8 cellular contexts compared by ENCODE assay signal in the genomic region with DNA sequence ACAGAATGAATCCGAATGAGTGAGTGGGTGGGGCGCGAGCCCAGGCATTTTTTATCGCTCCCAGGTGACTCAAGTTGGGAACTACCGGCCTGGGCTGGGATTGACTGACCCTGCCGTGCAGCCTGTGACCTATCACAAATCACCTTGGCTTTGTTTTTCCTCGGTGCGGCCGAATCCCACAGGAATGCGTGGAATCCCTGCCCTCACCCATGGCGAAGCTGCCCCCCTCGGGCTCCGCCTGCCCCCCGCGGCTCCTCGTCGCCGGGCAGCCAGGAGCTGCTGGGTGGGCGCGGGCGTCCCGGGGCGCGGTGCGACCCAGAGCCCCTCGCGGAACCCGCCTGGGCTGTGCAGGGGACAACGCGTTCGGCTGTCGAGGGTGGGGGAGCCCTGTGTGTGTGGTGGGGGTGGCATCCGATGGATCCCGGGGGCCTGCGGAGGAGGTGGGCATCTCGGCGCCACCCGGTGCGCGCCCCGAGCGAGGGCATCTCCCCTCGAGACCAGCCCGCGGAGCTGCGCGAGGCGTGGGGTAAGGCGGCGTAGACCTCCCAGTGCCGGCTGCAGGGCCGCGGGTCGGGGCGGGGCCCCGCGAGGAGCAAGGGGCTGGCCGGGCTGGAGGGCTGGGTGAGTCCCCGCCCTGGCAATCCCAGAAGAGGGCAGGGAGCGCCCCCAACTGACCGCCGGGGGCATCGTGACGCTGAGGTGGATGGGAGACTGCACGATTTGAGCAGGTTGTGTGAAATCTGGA. TPM values are rescaled to one million over a fixed set of nuclear protein-coding genes. Genes with fewer than 3 reads are reported as not detected.
DNase-seq lines count a peak whose midpoint lies in the region; ATAC-seq, FAIRE-seq and TF ChIP-seq lines count a peak whose summit lies in the region.

No MANE protein-coding gene starts in this region.

- no TSS peak for BruUV-seq in endothelial cell of umbilical vein (replicated peaks; lab: Mats Ljungman, UMichigan)

- H2AFZ ChIP-seq in endothelial cell of umbilical vein (ENCODE audit: low read depth, low read length), result peak overlapping the region; percentile 93

- dilution Hi-C loops in endothelial cell of umbilical vein (cut with MboI; ENCODE audit: extremely low pct_ligation_motif_present, low sequenced_read_pairs), result no loop called here

- TF ChIP-seq POLR2A in GM18951 (IDR thresholded peaks at IDR 0.05; ENCODE audit: extremely low read depth, insufficient read depth, insufficient read length), result peak; percentile 49
- TF ChIP-seq POLR2A in endothelial cell of umbilical vein (IDR thresholded peaks at IDR 0.05; ENCODE audit: low read depth, low read length), result no peak

- FAIRE-seq in endothelial cell of umbilical vein (lab: Jason Lieb, UNC), result peak; percentile 85

- H3K27me3 ChIP-seq in BLaER1 treated with 17β-estradiol and CSF1 and Interleukin-3, amounts not matched to agents 10 nM and 100 nM, result peaks cover 14 to 28% (median 23%) of the 10 kb centered on the region in 11 experiments
- H3K27me3 ChIP-seq in endothelial cell of umbilical vein (ENCODE audit: control insufficient read depth in 2 of 2, insufficient read depth in 2 of 2, low read length in 2 of 2), result no peaks in the 10 kb centered on the region

- H3K4me2 ChIP-seq in BLaER1 treated with 17β-estradiol and CSF1 and Interleukin-3, amounts not matched to agents 10 nM and 100 nM, result peak overlapping the region; percentile 81 to 99 (median 94)
- peak overlapping the region; percentile 25 for H3K4me2 ChIP-seq in endothelial cell of umbilical vein (ENCODE audit: insufficient read depth, low read length)

- CTCF ChIA-PET in endothelial cell of umbilical vein (lab: Charles Lee), result interaction anchor here (0.7 to 5.4 kb wide), 29 partner anchors 8 to 588 kb away, joined by 3 to 70 read pairs (median 4); a partner anchor contains a TSS

- H3K4me3 ChIP-seq in BLaER1 treated with 17β-estradiol and CSF1 and Interleukin-3, amounts not matched to agents 10 nM and 100 nM, result peak overlapping the region; percentile 56 to 73 (median 61)
- peak overlapping the region; percentile 18 to 73 (median 21) for H3K4me3 ChIP-seq in endothelial cell of umbilical vein (replicated peaks in 1 of 3; ENCODE audit: insufficient read depth in 1 of 3, low read depth in 1 of 3, low read length in 3 of 3)

- no peaks in the 10 kb centered on the region for H3K36me3 ChIP-seq in BLaER1 treated with 17β-estradiol and CSF1 and Interleukin-3, amounts not matched to agents 10 nM and 100 nM
- H3K36me3 ChIP-seq in endothelial cell of umbilical vein (ENCODE audit: control insufficient read depth in 2 of 2, extremely low read depth in 1 of 2, insufficient read depth in 2 of 2, low read length in 2 of 2), result no peaks in the 10 kb centered on the region

- H3K27ac ChIP-seq in BLaER1 treated with 17β-estradiol and CSF1 and Interleukin-3, amounts not matched to agents 10 nM and 100 nM, result peak overlapping the region in 2 of 11 experiments; percentile 24 to 44; a peak in 2 of 22 replicates
- no peak overlapping the region for H3K27ac ChIP-seq in endothelial cell of umbilical vein (ENCODE audit: insufficient read depth, low read depth, low read length)

- H3K9me1 ChIP-seq in endothelial cell of umbilical vein (replicated peaks; ENCODE audit: control insufficient read depth, extremely low read depth, insufficient read depth, low read length), result no peaks in the 10 kb centered on the region

- H3K9ac ChIP-seq in BLaER1 treated with 17β-estradiol and CSF1 and Interleukin-3, amounts not matched to agents 10 nM and 100 nM, result peak overlapping the region; percentile 48 to 81 (median 66); a peak in 21 of 22 replicates
- peak overlapping the region; percentile 40 for H3K9ac ChIP-seq in endothelial cell of umbilical vein (replicated peaks; ENCODE audit: extremely low read depth, insufficient read depth, low read length)

- no peaks in the 10 kb centered on the region for H4K20me1 ChIP-seq in BLaER1 treated with 17β-estradiol and CSF1 and Interleukin-3, amounts not matched to agents 10 nM and 100 nM
- H4K20me1 ChIP-seq in endothelial cell of umbilical vein (replicated peaks; ENCODE audit: control insufficient read depth, extremely low read depth, insufficient read depth, low read length), result no peaks in the 10 kb centered on the region

- peaks cover 7 to 22% (median 17%) of the 10 kb centered on the region in 10 experiments for H3K4me1 ChIP-seq in BLaER1 treated with 17β-estradiol and CSF1 and Interleukin-3, amounts not matched to agents 10 nM and 100 nM
- peaks cover 3% of the 10 kb centered on the region for H3K4me1 ChIP-seq in endothelial cell of umbilical vein (ENCODE audit: control insufficient read depth, extremely low read depth, insufficient read depth, low read length)

- peak; percentile 94 for ATAC-seq in HG03139 (IDR thresholded peaks at IDR 0.05; ENCODE audit: unreplicated experiment)

- peak; percentile 85 for DNase-seq in NCI-H748 (lab: John Stamatoyannopoulos, UW; ENCODE audit: unreplicated experiment)
- peak; percentile 93 for DNase-seq in activated CD8-positive, alpha-beta memory T cell treated with anti-CD3 and anti-CD28 coated beads for 24 hours
- peak; percentile 81 for DNase-seq in endothelial cell of umbilical vein (ENCODE audit: low read depth, low spot score)
- DNase-seq in middle frontal gyrus (ENCODE audit: extremely low spot score, low spot score), result peak; percentile 52
- peak; percentile 52 to 54 for DNase-seq in stimulated activated CD8-positive, alpha-beta memory T cell treated with anti-CD3 and anti-CD28 coated beads, Interleukin-4, amount 100 ng/mL, for 1 hour (ENCODE audit: low read depth in 2 of 2, low spot score in 1 of 2)

- peaks cover 7 to 34% (median 26%) of the 10 kb centered on the region in 11 experiments for H3K9me3 ChIP-seq in BLaER1 treated with 17β-estradiol and CSF1 and Interleukin-3, amounts not matched to agents 10 nM and 100 nM (replicated peaks in 1 of 11)
- no peaks in the 10 kb centered on the region for H3K9me3 ChIP-seq in endothelial cell of umbilical vein (replicated peaks; ENCODE audit: control insufficient read depth, insufficient read depth, low read length)

- POLR2A ChIA-PET in endothelial cell of umbilical vein (lab: Charles Lee), result interaction anchor here (1.5 kb wide), 1 partner anchor 52 kb away, joined by 3 read pairs; no protein-coding TSS in a partner anchor

- intact Hi-C loops in endothelial cell of umbilical vein (cut with micrococcal nuclease), result loop anchor here (1.0 kb wide), 4 partner anchors 115 to 308 kb away; no protein-coding TSS in a partner anchor

- peak; percentile 91 to 97 for TF ChIP-seq CTCF in endothelial cell of umbilical vein (IDR thresholded peaks at IDR 0.05; ENCODE audit: extremely low read depth in 1 of 2, insufficient read depth in 1 of 2, low read depth in 1 of 2, low read length in 2 of 2)

- no peaks in the 10 kb centered on the region for H3K79me2 ChIP-seq in endothelial cell of umbilical vein (ENCODE audit: control insufficient read depth, insufficient read depth, low read length)

- in situ Hi-C loops in GM18951 (cut with MboI; ENCODE audit: low sequenced_read_pairs, unreplicated experiment), result no loop called here

TF ChIP-seq in endothelial cell of umbilical vein, 7 proteins besides CTCF, POLR2A, EP300 and RAD21:
- TF ChIP-seq GATA2 (IDR thresholded peaks at IDR 0.05; ENCODE audit: insufficient read depth, insufficient read length, low read depth, low read length) (no peak), FOS (IDR thresholded peaks at IDR 0.05; ENCODE audit: borderline replicate concordance, insufficient read depth, low read length) (no peak), EZH2 (IDR thresholded peaks at IDR 0.05; ENCODE audit: borderline replicate concordance, low read depth, low read length, severe bottlenecking) (no peak), MYC (IDR thresholded peaks at IDR 0.05; ENCODE audit: low read depth, low read length) (no peak), JUN (IDR thresholded peaks at IDR 0.05; ENCODE audit: borderline replicate concordance, insufficient read depth, insufficient read length, low read depth) (no peak), POLR2AphosphoS5 (IDR thresholded peaks at IDR 0.05; ENCODE audit: insufficient read depth, low read depth, low read length) (no peak)
- TF ChIP-seq, protein P1, sequence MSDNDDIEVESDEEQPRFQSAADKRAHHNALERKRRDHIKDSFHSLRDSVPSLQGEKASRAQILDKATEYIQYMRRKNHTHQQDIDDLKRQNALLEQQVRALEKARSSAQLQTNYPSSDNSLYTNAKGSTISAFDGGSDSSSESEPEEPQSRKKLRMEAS (IDR thresholded peaks at IDR 0.05; ENCODE audit: insufficient read depth, insufficient read length), result no peak

RNA-seq across cellular contexts. Expression of a gene that starts 16.5 kb away (rescaled TPM):
- total RNA-seq in endothelial cell of umbilical vein, result 1.2 TPM in 2 replicates
- 0.27 and 0.39 TPM in 2 replicates for polyA plus RNA-seq in endothelial cell of umbilical vein
- 0.19 and 0.27 TPM in 2 replicates for polyA plus RNA-seq in endothelial cell of umbilical vein (2011; cell fraction: cytosol; rRNA removed)
- polyA plus RNA-seq in endothelial cell of umbilical vein (2011; cell fraction: nucleus; rRNA removed), result 0.11 and 0.22 TPM in 2 replicates
- polyA plus RNA-seq in endothelial cell of umbilical vein (2012), result 0.44 and 2.4 TPM in 2 replicates
- polyA minus RNA-seq in endothelial cell of umbilical vein, result 0.04 and 0.29 TPM in 2 replicates
- polyA minus RNA-seq in endothelial cell of umbilical vein (2011; cell fraction: cytosol; rRNA and poly(A)+ RNA removed), result not detected
- 0.19 and 0.53 TPM in 2 replicates for polyA minus RNA-seq in endothelial cell of umbilical vein (2011; cell fraction: nucleus; rRNA and poly(A)+ RNA removed)

RNA-seq across cellular contexts. Expression of a gene that starts 52.2 kb away (rescaled TPM):
- total RNA-seq in endothelial cell of umbilical vein, result 701 and 708 TPM in 2 replicates
- 14.9 and 35.3 TPM in 2 replicates for polyA plus RNA-seq in endothelial cell of umbilical vein
- polyA plus RNA-seq in endothelial cell of umbilical vein (2011; cell fraction: cytosol; rRNA removed), result 182 and 245 TPM in 2 replicates
- 218 and 255 TPM in 2 replicates for polyA plus RNA-seq in endothelial cell of umbilical vein (2011; cell fraction: nucleus; rRNA removed)
- 387 and 534 TPM in 2 replicates for polyA plus RNA-seq in endothelial cell of umbilical vein (2012)
- polyA minus RNA-seq in endothelial cell of umbilical vein, result 52.9 and 85.0 TPM in 2 replicates
- 60.8 TPM for polyA minus RNA-seq in endothelial cell of umbilical vein (2011; cell fraction: cytosol; rRNA and poly(A)+ RNA removed)
- 69.6 and 83.4 TPM in 2 replicates for polyA minus RNA-seq in endothelial cell of umbilical vein (2011; cell fraction: nucleus; rRNA and poly(A)+ RNA removed)
